ENCODE assay signal across 1 cellular context in the genomic region with DNA sequence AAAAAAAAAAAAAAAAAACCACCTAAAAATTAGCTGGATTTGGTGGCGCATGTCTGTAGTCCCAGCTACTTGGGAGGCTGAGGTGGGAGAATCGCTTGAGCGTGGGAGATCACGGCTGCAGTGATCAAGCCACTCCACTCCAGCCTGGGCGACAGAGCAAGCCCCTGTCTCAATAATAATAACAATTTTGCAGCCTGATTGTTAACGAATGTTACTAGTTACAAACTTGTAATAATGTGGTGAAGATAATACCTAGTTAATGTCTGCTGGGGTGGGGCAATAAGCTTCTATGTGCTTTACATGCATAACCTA.
TF ChIP-seq lines count a peak whose summit lies in the region.

No MANE protein-coding gene starts in this region.

TF ChIP-seq in GM12878, 131 proteins besides CTCF, POLR2A, EP300 and RAD21:
- TF ChIP-seq ETV6 (conservative IDR thresholded peaks at IDR 0.05 in 1 of 2, IDR thresholded peaks at IDR 0.05 in 1 of 2; ENCODE audit: borderline replicate concordance in 1 of 2, low read depth in 1 of 2) = no peak
- TF ChIP-seq BCL3 (IDR thresholded peaks at IDR 0.05; ENCODE audit: borderline replicate concordance, insufficient read depth, low read depth, low read length, poor library complexity, severe bottlenecking) = no peak
